ENCODE assay signal across 9 cellular contexts in genomic region chr2:144659731-144660275, GRCh38.
DNase-seq lines count a peak whose midpoint lies in the region; ATAC-seq and TF ChIP-seq lines count a peak whose summit lies in the region.
"Had no signal": no experiment of that assay in that cellular context is flagged by ENCODE, and none has a peak within 500 bp of the region (broad histone marks: within the 10 kb centered on the region; RNA-seq: fewer than 3 reads in every experiment).

No MANE protein-coding gene starts in this region.

- no peak overlapping the region for H3K4me3 ChIP-seq in choroid plexus epithelial cell (ENCODE audit: low read depth, low read length)
- H3K4me3 ChIP-seq: gastrocnemius medialis had no signal

- ATAC-seq in GM21390 (IDR thresholded peaks at IDR 0.05; ENCODE audit: unreplicated experiment) = no peak
- ATAC-seq in HG03196 (IDR thresholded peaks at IDR 0.05; ENCODE audit: unreplicated experiment) = no peak
- ATAC-seq: gastrocnemius medialis had no signal

- TF ChIP-seq CTCF in RWPE1 (conservative IDR thresholded peaks at IDR 0.05; ENCODE audit: low read depth) (no peak), choroid plexus epithelial cell (conservative IDR thresholded peaks at IDR 0.05; ENCODE audit: low read depth, low read length) (no peak)

- POLR2A ChIA-PET in RWPE1 (lab: Yijun Ruan, JAX; ENCODE audit: low non-redundant PET) = no interaction called here

- DNase-seq in GM04504 (ENCODE audit: low read depth) (peak; percentile 72), RWPE1 (ENCODE audit: low spot score) (peak; percentile 89), choroid plexus epithelial cell (ENCODE audit: low read depth) (peak; percentile 96), smooth muscle cell of the brain vasculature (ENCODE audit: low read depth, low spot score) (peak; percentile 50), HuH-7 (ENCODE audit: low spot score) (no peak), globus pallidus (ENCODE audit: low spot score) (no peak)

- CTCF ChIA-PET in RWPE1 (lab: Yijun Ruan, JAX) = interaction anchor here (0.6 to 1.8 kb wide), 2 partner anchors 11 to 633 kb away, joined by 3 to 6 read pairs; no protein-coding TSS in a partner anchor

- peak overlapping the region; percentile 72 for H3K27ac ChIP-seq in RWPE1
- H3K27ac ChIP-seq: gastrocnemius medialis had no signal

Comparison
In these comparisons a context has a peak if more than half of its experiments do, and no peak if none do; other contexts are left out.
1. DNase-seq: peak in GM04504 (single experiment), RWPE1 (single experiment), choroid plexus epithelial cell (single experiment) and smooth muscle cell of the brain vasculature (single experiment); none in HuH-7 (single experiment) and globus pallidus (single experiment).